Comparison of ENCODE assay signal across 1 cellular context in genomic region chr5:69166686-69167487, GRCh38.
TF ChIP-seq lines count a peak whose summit lies in the region.

Gene CCNB1, plus strand, starts transcription at chr5:69167150. Its CDS starts 113 bp downstream, at chr5:69167263.

TF ChIP-seq in HEK293, 187 proteins besides CTCF, POLR2A, EP300 and RAD21 (continued from another document and continues in another):
- TF ChIP-seq ZNF366 (tag by site-specific recombination; conservative IDR thresholded peaks at IDR 0.05), result peak; percentile 87
- TF ChIP-seq, protein P1, sequence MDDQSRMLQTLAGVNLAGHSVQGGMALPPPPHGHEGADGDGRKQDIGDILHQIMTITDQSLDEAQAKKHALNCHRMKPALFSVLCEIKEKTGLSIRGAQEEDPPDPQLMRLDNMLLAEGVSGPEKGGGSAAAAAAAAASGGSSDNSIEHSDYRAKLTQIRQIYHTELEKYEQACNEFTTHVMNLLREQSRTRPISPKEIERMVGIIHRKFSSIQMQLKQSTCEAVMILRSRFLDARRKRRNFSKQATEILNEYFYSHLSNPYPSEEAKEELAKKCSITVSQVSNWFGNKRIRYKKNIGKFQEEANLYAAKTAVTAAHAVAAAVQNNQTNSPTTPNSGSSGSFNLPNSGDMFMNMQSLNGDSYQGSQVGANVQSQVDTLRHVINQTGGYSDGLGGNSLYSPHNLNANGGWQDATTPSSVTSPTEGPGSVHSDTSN (CRISPR knock-in tag; IDR thresholded peaks at IDR 0.05), result peak; percentile 59; the same call in 1 of the 2 replicates
- TF ChIP-seq ZNF398 (tag by site-specific recombination; IDR thresholded peaks at IDR 0.05), result peak; percentile 55
- TF ChIP-seq ZNF2 (tag by site-specific recombination; IDR thresholded peaks at IDR 0.05), result peak; percentile 79; the same call in 1 of the 2 replicates
- TF ChIP-seq ZNF501 (tag by site-specific recombination; IDR thresholded peaks at IDR 0.05), result peak; percentile 95
- no peak for TF ChIP-seq KLF10 (tag by site-specific recombination; IDR thresholded peaks at IDR 0.05)
- peak; percentile 9; the same call in 1 of the 2 replicates for TF ChIP-seq ZNF629 (tag by site-specific recombination; IDR thresholded peaks at IDR 0.05)
- TF ChIP-seq YY2 (tag by site-specific recombination; IDR thresholded peaks at IDR 0.05), result peak; percentile 30; the same call in 1 of the 2 replicates
- TF ChIP-seq, protein P2, sequence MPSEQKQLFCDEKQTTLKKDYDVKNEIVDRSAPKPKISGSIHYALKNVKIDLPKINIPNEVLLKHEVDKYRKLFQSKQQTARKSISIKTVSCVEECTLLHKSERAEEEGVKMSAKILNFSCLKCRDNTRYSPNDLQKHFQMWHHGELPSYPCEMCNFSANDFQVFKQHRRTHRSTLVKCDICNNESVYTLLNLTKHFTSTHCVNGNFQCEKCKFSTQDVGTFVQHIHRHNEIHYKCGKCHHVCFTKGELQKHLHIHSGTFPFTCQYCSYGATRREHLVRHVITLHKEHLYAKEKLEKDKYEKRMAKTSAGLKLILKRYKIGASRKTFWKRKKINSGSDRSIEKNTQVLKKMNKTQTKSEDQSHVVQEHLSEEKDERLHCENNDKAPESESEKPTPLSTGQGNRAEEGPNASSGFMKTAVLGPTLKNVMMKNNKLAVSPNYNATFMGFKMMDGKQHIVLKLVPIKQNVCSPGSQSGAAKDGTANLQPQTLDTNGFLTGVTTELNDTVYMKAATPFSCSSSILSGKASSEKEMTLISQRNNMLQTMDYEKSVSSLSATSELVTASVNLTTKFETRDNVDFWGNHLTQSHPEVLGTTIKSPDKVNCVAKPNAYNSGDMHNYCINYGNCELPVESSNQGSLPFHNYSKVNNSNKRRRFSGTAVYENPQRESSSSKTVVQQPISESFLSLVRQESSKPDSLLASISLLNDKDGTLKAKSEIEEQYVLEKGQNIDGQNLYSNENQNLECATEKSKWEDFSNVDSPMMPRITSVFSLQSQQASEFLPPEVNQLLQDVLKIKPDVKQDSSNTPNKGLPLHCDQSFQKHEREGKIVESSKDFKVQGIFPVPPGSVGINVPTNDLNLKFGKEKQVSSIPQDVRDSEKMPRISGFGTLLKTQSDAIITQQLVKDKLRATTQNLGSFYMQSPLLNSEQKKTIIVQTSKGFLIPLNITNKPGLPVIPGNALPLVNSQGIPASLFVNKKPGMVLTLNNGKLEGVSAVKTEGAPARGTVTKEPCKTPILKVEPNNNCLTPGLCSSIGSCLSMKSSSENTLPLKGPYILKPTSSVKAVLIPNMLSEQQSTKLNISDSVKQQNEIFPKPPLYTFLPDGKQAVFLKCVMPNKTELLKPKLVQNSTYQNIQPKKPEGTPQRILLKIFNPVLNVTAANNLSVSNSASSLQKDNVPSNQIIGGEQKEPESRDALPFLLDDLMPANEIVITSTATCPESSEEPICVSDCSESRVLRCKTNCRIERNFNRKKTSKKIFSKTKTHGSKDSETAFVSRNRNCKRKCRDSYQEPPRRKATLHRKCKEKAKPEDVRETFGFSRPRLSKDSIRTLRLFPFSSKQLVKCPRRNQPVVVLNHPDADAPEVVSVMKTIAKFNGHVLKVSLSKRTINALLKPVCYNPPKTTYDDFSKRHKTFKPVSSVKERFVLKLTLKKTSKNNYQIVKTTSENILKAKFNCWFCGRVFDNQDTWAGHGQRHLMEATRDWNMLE (tag by site-specific recombination; conservative IDR thresholded peaks at IDR 0.05; ENCODE audit: low read depth), result peak; percentile 45; the same call in 1 of the 2 replicates
- 0 out of 2 replicates have a peak, but pooled peaks have one; percentile 27 for TF ChIP-seq ZNF24 (tag by site-specific recombination; IDR thresholded peaks at IDR 0.05)
- TF ChIP-seq ZEB2 (tag by site-specific recombination; IDR thresholded peaks at IDR 0.05), result peak; percentile 69
- no peak for TF ChIP-seq ZNF555 (tag by site-specific recombination; conservative IDR thresholded peaks at IDR 0.05)
- TF ChIP-seq KLF7 (tag by site-specific recombination; IDR thresholded peaks at IDR 0.05; ENCODE audit: borderline replicate concordance), result 0 out of 2 replicates have a peak, but pooled peaks have one; percentile 25
- 0 out of 2 replicates have a peak, but pooled peaks have one; percentile 8 for TF ChIP-seq ZNF324 (tag by site-specific recombination; IDR thresholded peaks at IDR 0.05)
- peak; percentile 76 for TF ChIP-seq GLIS1 (tag by site-specific recombination; IDR thresholded peaks at IDR 0.05)
- TF ChIP-seq ZNF623 (tag by site-specific recombination; IDR thresholded peaks at IDR 0.05), result no peak
- TF ChIP-seq ZNF114 (tag by site-specific recombination; IDR thresholded peaks at IDR 0.05), result no peak
- peak; percentile 29 for TF ChIP-seq GLIS2 (tag by site-specific recombination; IDR thresholded peaks at IDR 0.05)
- no peak for TF ChIP-seq ZNF37A (tag by site-specific recombination; IDR thresholded peaks at IDR 0.05)
- no peak for TF ChIP-seq ZNF677 (tag by site-specific recombination; IDR thresholded peaks at IDR 0.05)
- peak; percentile 47 for TF ChIP-seq ZIC2 (tag by site-specific recombination; IDR thresholded peaks at IDR 0.05)
- 0 out of 2 replicates have a peak, but pooled peaks have one; percentile 18 for TF ChIP-seq ZNF239 (tag by site-specific recombination; IDR thresholded peaks at IDR 0.05)
- TF ChIP-seq SCRT2 (tag by site-specific recombination; IDR thresholded peaks at IDR 0.05), result peak; percentile 37; the same call in 1 of the 2 replicates
- peak; percentile 72 for TF ChIP-seq SP3 (tag by site-specific recombination; IDR thresholded peaks at IDR 0.05)
- peak; percentile 30; the same call in 1 of the 2 replicates for TF ChIP-seq ZNF391 (tag by site-specific recombination; IDR thresholded peaks at IDR 0.05; ENCODE audit: borderline replicate concordance, low read depth)
- TF ChIP-seq, protein P3, sequence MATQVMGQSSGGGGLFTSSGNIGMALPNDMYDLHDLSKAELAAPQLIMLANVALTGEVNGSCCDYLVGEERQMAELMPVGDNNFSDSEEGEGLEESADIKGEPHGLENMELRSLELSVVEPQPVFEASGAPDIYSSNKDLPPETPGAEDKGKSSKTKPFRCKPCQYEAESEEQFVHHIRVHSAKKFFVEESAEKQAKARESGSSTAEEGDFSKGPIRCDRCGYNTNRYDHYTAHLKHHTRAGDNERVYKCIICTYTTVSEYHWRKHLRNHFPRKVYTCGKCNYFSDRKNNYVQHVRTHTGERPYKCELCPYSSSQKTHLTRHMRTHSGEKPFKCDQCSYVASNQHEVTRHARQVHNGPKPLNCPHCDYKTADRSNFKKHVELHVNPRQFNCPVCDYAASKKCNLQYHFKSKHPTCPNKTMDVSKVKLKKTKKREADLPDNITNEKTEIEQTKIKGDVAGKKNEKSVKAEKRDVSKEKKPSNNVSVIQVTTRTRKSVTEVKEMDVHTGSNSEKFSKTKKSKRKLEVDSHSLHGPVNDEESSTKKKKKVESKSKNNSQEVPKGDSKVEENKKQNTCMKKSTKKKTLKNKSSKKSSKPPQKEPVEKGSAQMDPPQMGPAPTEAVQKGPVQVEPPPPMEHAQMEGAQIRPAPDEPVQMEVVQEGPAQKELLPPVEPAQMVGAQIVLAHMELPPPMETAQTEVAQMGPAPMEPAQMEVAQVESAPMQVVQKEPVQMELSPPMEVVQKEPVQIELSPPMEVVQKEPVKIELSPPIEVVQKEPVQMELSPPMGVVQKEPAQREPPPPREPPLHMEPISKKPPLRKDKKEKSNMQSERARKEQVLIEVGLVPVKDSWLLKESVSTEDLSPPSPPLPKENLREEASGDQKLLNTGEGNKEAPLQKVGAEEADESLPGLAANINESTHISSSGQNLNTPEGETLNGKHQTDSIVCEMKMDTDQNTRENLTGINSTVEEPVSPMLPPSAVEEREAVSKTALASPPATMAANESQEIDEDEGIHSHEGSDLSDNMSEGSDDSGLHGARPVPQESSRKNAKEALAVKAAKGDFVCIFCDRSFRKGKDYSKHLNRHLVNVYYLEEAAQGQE (tag by site-specific recombination; IDR thresholded peaks at IDR 0.05), result peak; percentile 33; the same call in 1 of the 2 replicates
- TF ChIP-seq ZBTB8A (tag by site-specific recombination; IDR thresholded peaks at IDR 0.05), result no peak; the same call in 1 of the 2 replicates
- TF ChIP-seq ZBTB20 (tag by site-specific recombination; IDR thresholded peaks at IDR 0.05), result peak; percentile 62
- TF ChIP-seq ZNF701 (tag by site-specific recombination; IDR thresholded peaks at IDR 0.05), result no peak
- TF ChIP-seq HOXD13 (CRISPR knock-in tag; IDR thresholded peaks at IDR 0.05; ENCODE audit: borderline replicate concordance), result peak; percentile 32; the same call in 1 of the 2 replicates
- TF ChIP-seq ZNF341 (tag by site-specific recombination; IDR thresholded peaks at IDR 0.05; ENCODE audit: low read depth), result peak; percentile 98
- TF ChIP-seq FEZF1 (tag by site-specific recombination; IDR thresholded peaks at IDR 0.05), result no peak
- 0 out of 2 replicates have a peak, but pooled peaks have one; percentile 18 for TF ChIP-seq KLF16 (tag by site-specific recombination; IDR thresholded peaks at IDR 0.05)
- TF ChIP-seq SETDB1 (IDR thresholded peaks at IDR 0.05; ENCODE audit: insufficient read length, low read length), result peak; percentile 71
- TF ChIP-seq, protein P4, sequence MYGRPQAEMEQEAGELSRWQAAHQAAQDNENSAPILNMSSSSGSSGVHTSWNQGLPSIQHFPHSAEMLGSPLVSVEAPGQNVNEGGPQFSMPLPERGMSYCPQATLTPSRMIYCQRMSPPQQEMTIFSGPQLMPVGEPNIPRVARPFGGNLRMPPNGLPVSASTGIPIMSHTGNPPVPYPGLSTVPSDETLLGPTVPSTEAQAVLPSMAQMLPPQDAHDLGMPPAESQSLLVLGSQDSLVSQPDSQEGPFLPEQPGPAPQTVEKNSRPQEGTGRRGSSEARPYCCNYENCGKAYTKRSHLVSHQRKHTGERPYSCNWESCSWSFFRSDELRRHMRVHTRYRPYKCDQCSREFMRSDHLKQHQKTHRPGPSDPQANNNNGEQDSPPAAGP (tag by site-specific recombination; IDR thresholded peaks at IDR 0.05), result 0 out of 2 replicates have a peak, but pooled peaks have one; percentile 26
- TF ChIP-seq SP7 (tag by site-specific recombination; IDR thresholded peaks at IDR 0.05), result peak; percentile 35; the same call in 1 of the 2 replicates
- no peak for TF ChIP-seq ZSCAN23 (tag by site-specific recombination; IDR thresholded peaks at IDR 0.05)
- peak; percentile 17; the same call in 1 of the 2 replicates for TF ChIP-seq ZBTB48 (tag by site-specific recombination; IDR thresholded peaks at IDR 0.05)
- TF ChIP-seq ZNF600 (tag by site-specific recombination; IDR thresholded peaks at IDR 0.05), result peak; percentile 91
- no peak for TF ChIP-seq ZNF133 (tag by site-specific recombination; IDR thresholded peaks at IDR 0.05)
- TF ChIP-seq ZBTB17 (tag by site-specific recombination; IDR thresholded peaks at IDR 0.05), result peak; percentile 100
- TF ChIP-seq ZFP37 (tag by site-specific recombination; IDR thresholded peaks at IDR 0.05), result peak; percentile 64; the same call in 1 of the 2 replicates
- no peak for TF ChIP-seq PRDM10 (tag by site-specific recombination; IDR thresholded peaks at IDR 0.05)
- TF ChIP-seq ZNF558 (tag by site-specific recombination; IDR thresholded peaks at IDR 0.05), result no peak
- TF ChIP-seq BCL11B (tag by site-specific recombination; IDR thresholded peaks at IDR 0.05; ENCODE audit: low read depth), result no peak
- peak; percentile 11; the same call in 1 of the 2 replicates for TF ChIP-seq ZNF561 (tag by site-specific recombination; IDR thresholded peaks at IDR 0.05; ENCODE audit: borderline replicate concordance)
- TF ChIP-seq EGR2 (tag by site-specific recombination; IDR thresholded peaks at IDR 0.05; ENCODE audit: low read depth), result peak; percentile 55
- peak; percentile 62 for TF ChIP-seq ZFHX2 (tag by site-specific recombination; conservative IDR thresholded peaks at IDR 0.05)
- TF ChIP-seq ZNF76 (tag by site-specific recombination; IDR thresholded peaks at IDR 0.05; ENCODE audit: borderline replicate concordance, low read depth), result peak; percentile 28; the same call in 1 of the 2 replicates
- peak; percentile 78 for TF ChIP-seq ZNF335 (tag by site-specific recombination; conservative IDR thresholded peaks at IDR 0.05)
- TF ChIP-seq ZNF843 (tag by site-specific recombination; IDR thresholded peaks at IDR 0.05), result 0 out of 2 replicates have a peak, but pooled peaks have one; percentile 16
- no peak for TF ChIP-seq ZNF132 (tag by site-specific recombination; IDR thresholded peaks at IDR 0.05; ENCODE audit: borderline replicate concordance)
